1 cellular context compared by ENCODE assay signal in the genomic region with DNA sequence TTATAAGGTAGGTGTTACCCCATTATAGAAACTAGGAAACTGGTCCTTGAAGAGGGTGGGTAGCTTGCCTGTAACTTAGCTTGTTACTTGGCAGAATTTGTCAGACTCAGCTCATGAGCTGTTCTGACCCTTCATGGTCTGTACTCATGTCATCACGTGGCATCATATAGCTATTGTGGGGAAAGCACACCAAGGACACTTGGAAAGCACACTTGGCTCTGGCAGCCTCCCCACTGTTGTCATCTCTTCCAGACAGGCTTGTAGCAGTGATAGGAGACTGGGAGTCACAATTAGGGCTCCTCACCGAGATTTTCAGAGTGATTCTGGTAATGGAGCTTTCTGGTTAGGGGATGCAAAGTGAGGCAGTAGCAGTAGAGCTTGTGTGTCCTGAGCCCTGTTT.
TF ChIP-seq lines count a peak whose summit lies in the region.

No MANE protein-coding gene starts in this region.

TF ChIP-seq in IMR-90, 13 proteins besides CTCF, POLR2A, EP300 and RAD21 (continued from another document):
- TF ChIP-seq, protein P1, sequence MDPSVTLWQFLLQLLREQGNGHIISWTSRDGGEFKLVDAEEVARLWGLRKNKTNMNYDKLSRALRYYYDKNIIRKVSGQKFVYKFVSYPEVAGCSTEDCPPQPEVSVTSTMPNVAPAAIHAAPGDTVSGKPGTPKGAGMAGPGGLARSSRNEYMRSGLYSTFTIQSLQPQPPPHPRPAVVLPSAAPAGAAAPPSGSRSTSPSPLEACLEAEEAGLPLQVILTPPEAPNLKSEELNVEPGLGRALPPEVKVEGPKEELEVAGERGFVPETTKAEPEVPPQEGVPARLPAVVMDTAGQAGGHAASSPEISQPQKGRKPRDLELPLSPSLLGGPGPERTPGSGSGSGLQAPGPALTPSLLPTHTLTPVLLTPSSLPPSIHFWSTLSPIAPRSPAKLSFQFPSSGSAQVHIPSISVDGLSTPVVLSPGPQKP (IDR thresholded peaks at IDR 0.05; ENCODE audit: borderline replicate concordance, low read depth, low read length) = no peak
- TF ChIP-seq MAZ (IDR thresholded peaks at IDR 0.05; ENCODE audit: borderline replicate concordance, low read depth, low read length) = no peak
TF ChIP-seq in IMR-90: peak in this region for 0.
